1 cellular context compared by ENCODE assay signal in the genomic region with DNA sequence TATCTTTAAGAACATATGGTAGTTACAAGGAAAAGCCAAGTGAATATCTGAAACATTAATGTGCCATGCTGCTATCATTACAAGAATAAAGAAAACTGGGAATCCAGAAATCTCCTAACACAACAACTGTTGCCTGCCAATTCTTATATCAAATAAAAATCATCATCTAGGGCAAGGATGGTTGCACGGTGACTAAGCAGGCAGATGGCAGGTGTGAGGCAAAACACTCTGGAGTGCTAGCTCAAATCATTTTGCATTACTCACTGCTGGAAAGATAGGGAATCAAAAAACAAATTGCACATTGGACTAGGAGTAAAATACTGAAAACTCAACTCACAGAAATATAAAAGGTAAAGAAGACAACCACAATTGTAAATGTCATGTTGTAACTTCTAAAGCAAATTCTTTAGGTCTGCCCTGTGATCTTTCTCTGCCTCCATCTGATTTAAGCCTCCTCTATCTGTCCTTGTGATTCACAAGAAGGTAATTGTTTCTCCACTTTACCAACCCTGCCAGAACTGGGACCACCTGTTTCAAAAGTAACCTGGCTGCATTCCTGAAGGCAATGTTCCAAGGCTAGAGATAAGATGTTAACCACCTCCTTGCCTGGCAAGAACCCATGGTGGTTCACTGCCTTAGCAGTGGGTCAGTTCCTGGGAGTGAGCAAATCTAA.
TF ChIP-seq lines count a peak whose summit lies in the region.

No MANE protein-coding gene starts in this region.

TF ChIP-seq in H1, 55 proteins besides CTCF, POLR2A, EP300 and RAD21 (continued from another document):
- TF ChIP-seq EGR1 (IDR thresholded peaks at IDR 0.05; ENCODE audit: borderline replicate concordance, low read depth, low read length), result no peak
- no peak for TF ChIP-seq EZH2 (IDR thresholded peaks at IDR 0.05; ENCODE audit: low read depth, low read length, severe bottlenecking)
- TF ChIP-seq, protein P1, sequence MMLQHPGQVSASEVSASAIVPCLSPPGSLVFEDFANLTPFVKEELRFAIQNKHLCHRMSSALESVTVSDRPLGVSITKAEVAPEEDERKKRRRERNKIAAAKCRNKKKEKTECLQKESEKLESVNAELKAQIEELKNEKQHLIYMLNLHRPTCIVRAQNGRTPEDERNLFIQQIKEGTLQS (IDR thresholded peaks at IDR 0.05; ENCODE audit: insufficient read depth, low read depth, low read length), result no peak
- TF ChIP-seq, protein P2, sequence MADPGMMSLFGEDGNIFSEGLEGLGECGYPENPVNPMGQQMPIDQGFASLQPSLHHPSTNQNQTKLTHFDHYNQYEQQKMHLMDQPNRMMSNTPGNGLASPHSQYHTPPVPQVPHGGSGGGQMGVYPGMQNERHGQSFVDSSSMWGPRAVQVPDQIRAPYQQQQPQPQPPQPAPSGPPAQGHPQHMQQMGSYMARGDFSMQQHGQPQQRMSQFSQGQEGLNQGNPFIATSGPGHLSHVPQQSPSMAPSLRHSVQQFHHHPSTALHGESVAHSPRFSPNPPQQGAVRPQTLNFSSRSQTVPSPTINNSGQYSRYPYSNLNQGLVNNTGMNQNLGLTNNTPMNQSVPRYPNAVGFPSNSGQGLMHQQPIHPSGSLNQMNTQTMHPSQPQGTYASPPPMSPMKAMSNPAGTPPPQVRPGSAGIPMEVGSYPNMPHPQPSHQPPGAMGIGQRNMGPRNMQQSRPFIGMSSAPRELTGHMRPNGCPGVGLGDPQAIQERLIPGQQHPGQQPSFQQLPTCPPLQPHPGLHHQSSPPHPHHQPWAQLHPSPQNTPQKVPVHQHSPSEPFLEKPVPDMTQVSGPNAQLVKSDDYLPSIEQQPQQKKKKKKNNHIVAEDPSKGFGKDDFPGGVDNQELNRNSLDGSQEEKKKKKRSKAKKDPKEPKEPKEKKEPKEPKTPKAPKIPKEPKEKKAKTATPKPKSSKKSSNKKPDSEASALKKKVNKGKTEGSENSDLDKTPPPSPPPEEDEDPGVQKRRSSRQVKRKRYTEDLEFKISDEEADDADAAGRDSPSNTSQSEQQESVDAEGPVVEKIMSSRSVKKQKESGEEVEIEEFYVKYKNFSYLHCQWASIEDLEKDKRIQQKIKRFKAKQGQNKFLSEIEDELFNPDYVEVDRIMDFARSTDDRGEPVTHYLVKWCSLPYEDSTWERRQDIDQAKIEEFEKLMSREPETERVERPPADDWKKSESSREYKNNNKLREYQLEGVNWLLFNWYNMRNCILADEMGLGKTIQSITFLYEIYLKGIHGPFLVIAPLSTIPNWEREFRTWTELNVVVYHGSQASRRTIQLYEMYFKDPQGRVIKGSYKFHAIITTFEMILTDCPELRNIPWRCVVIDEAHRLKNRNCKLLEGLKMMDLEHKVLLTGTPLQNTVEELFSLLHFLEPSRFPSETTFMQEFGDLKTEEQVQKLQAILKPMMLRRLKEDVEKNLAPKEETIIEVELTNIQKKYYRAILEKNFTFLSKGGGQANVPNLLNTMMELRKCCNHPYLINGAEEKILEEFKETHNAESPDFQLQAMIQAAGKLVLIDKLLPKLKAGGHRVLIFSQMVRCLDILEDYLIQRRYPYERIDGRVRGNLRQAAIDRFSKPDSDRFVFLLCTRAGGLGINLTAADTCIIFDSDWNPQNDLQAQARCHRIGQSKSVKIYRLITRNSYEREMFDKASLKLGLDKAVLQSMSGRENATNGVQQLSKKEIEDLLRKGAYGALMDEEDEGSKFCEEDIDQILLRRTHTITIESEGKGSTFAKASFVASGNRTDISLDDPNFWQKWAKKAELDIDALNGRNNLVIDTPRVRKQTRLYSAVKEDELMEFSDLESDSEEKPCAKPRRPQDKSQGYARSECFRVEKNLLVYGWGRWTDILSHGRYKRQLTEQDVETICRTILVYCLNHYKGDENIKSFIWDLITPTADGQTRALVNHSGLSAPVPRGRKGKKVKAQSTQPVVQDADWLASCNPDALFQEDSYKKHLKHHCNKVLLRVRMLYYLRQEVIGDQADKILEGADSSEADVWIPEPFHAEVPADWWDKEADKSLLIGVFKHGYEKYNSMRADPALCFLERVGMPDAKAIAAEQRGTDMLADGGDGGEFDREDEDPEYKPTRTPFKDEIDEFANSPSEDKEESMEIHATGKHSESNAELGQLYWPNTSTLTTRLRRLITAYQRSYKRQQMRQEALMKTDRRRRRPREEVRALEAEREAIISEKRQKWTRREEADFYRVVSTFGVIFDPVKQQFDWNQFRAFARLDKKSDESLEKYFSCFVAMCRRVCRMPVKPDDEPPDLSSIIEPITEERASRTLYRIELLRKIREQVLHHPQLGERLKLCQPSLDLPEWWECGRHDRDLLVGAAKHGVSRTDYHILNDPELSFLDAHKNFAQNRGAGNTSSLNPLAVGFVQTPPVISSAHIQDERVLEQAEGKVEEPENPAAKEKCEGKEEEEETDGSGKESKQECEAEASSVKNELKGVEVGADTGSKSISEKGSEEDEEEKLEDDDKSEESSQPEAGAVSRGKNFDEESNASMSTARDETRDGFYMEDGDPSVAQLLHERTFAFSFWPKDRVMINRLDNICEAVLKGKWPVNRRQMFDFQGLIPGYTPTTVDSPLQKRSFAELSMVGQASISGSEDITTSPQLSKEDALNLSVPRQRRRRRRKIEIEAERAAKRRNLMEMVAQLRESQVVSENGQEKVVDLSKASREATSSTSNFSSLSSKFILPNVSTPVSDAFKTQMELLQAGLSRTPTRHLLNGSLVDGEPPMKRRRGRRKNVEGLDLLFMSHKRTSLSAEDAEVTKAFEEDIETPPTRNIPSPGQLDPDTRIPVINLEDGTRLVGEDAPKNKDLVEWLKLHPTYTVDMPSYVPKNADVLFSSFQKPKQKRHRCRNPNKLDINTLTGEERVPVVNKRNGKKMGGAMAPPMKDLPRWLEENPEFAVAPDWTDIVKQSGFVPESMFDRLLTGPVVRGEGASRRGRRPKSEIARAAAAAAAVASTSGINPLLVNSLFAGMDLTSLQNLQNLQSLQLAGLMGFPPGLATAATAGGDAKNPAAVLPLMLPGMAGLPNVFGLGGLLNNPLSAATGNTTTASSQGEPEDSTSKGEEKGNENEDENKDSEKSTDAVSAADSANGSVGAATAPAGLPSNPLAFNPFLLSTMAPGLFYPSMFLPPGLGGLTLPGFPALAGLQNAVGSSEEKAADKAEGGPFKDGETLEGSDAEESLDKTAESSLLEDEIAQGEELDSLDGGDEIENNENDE (IDR thresholded peaks at IDR 0.05; ENCODE audit: insufficient replicate concordance, low read length), result peak; percentile 48
- TF ChIP-seq SAP30 (IDR thresholded peaks at IDR 0.05; ENCODE audit: insufficient read depth, insufficient replicate concordance, low read length), result no peak
- TF ChIP-seq, protein P3, sequence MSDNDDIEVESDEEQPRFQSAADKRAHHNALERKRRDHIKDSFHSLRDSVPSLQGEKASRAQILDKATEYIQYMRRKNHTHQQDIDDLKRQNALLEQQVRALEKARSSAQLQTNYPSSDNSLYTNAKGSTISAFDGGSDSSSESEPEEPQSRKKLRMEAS (IDR thresholded peaks at IDR 0.05), result peak; percentile 19; the same call in 1 of the 2 replicates
- TF ChIP-seq SP2 (IDR thresholded peaks at IDR 0.05; ENCODE audit: low read length), result no peak
- TF ChIP-seq JUND (IDR thresholded peaks at IDR 0.05; ENCODE audit: low read length), result 0 out of 2 replicates have a peak, but pooled peaks have one; percentile 40
- TF ChIP-seq TAF7 (optimal IDR thresholded peaks at IDR 0.05; ENCODE audit: borderline replicate concordance, low read depth, low read length), result no peak
- no peak for TF ChIP-seq KDM1A (IDR thresholded peaks at IDR 0.05; ENCODE audit: borderline replicate concordance, low read length)
- peak; percentile 87 to 91 for TF ChIP-seq BCL11A (IDR thresholded peaks at IDR 0.05; ENCODE audit: low read depth in 2 of 2, low read length in 2 of 2)
- no peak for TF ChIP-seq SIRT6 (IDR thresholded peaks at IDR 0.05; ENCODE audit: low read length)
- no peak for TF ChIP-seq CBX8 (IDR thresholded peaks at IDR 0.05; ENCODE audit: borderline replicate concordance, low read depth, low read length)
- TF ChIP-seq MAFK (IDR thresholded peaks at IDR 0.05; ENCODE audit: low read depth, low read length), result no peak
- TF ChIP-seq, protein P4, sequence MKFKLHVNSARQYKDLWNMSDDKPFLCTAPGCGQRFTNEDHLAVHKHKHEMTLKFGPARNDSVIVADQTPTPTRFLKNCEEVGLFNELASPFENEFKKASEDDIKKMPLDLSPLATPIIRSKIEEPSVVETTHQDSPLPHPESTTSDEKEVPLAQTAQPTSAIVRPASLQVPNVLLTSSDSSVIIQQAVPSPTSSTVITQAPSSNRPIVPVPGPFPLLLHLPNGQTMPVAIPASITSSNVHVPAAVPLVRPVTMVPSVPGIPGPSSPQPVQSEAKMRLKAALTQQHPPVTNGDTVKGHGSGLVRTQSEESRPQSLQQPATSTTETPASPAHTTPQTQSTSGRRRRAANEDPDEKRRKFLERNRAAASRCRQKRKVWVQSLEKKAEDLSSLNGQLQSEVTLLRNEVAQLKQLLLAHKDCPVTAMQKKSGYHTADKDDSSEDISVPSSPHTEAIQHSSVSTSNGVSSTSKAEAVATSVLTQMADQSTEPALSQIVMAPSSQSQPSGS (IDR thresholded peaks at IDR 0.05; ENCODE audit: low read length), result no peak
- TF ChIP-seq POU5F1 (IDR thresholded peaks at IDR 0.05; ENCODE audit: low read depth, low read length), result no peak
- TF ChIP-seq, protein P5, sequence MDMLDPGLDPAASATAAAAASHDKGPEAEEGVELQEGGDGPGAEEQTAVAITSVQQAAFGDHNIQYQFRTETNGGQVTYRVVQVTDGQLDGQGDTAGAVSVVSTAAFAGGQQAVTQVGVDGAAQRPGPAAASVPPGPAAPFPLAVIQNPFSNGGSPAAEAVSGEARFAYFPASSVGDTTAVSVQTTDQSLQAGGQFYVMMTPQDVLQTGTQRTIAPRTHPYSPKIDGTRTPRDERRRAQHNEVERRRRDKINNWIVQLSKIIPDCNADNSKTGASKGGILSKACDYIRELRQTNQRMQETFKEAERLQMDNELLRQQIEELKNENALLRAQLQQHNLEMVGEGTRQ (IDR thresholded peaks at IDR 0.05; ENCODE audit: low read length), result no peak
- TF ChIP-seq TEAD4 (IDR thresholded peaks at IDR 0.05; ENCODE audit: low read depth, low read length), result peak; percentile 97
- TF ChIP-seq BRCA1 (IDR thresholded peaks at IDR 0.05; ENCODE audit: low read depth, low read length), result no peak
- no peak for TF ChIP-seq CBX5 (IDR thresholded peaks at IDR 0.05; ENCODE audit: low read depth, low read length)
- no peak for TF ChIP-seq CHD1 (IDR thresholded peaks at IDR 0.05; ENCODE audit: low read depth, low read length)
- no peak for TF ChIP-seq JUN (IDR thresholded peaks at IDR 0.05; ENCODE audit: low read depth, low read length)
- TF ChIP-seq SP1 (IDR thresholded peaks at IDR 0.05; ENCODE audit: low read depth, low read length), result peak; percentile 97
- TF ChIP-seq RXRA (IDR thresholded peaks at IDR 0.05; ENCODE audit: insufficient read depth, low read depth, low read length), result no peak
- TF ChIP-seq BACH1 (IDR thresholded peaks at IDR 0.05; ENCODE audit: low read length), result no peak
- TF ChIP-seq ZNF274 (IDR thresholded peaks at IDR 0.05; ENCODE audit: borderline replicate concordance, extremely low read depth, low read length), result no peak
- 0 out of 2 replicates have a peak, but pooled peaks have one; percentile 30 for TF ChIP-seq POLR2AphosphoS5 (IDR thresholded peaks at IDR 0.05; ENCODE audit: low read depth, low read length)
- peak; percentile 78 for TF ChIP-seq YY1 (IDR thresholded peaks at IDR 0.05; ENCODE audit: low read depth, low read length)
- no peak for TF ChIP-seq PHF8 (conservative IDR thresholded peaks at IDR 0.05; ENCODE audit: low read depth, low read length)
- no peak for TF ChIP-seq SIX5 (IDR thresholded peaks at IDR 0.05; ENCODE audit: low read depth, low read length)
- TF ChIP-seq CEBPB (IDR thresholded peaks at IDR 0.05; ENCODE audit: low read depth, low read length), result no peak
- no peak for TF ChIP-seq SRF (IDR thresholded peaks at IDR 0.05; ENCODE audit: low read depth, low read length)
- TF ChIP-seq RFX5 (IDR thresholded peaks at IDR 0.05; ENCODE audit: borderline replicate concordance, low read depth, low read length), result no peak
- TF ChIP-seq CREB1 (IDR thresholded peaks at IDR 0.05), result no peak
- no peak for TF ChIP-seq NRF1 (IDR thresholded peaks at IDR 0.05; ENCODE audit: low read depth, low read length)
- TF ChIP-seq KDM5A (IDR thresholded peaks at IDR 0.05; ENCODE audit: low read length), result no peak
- TF ChIP-seq TCF12 (IDR thresholded peaks at IDR 0.05; ENCODE audit: low read depth, low read length), result peak; percentile 99
- TF ChIP-seq, protein P6, sequence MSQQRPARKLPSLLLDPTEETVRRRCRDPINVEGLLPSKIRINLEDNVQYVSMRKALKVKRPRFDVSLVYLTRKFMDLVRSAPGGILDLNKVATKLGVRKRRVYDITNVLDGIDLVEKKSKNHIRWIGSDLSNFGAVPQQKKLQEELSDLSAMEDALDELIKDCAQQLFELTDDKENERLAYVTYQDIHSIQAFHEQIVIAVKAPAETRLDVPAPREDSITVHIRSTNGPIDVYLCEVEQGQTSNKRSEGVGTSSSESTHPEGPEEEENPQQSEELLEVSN (IDR thresholded peaks at IDR 0.05), result no peak
- no peak for TF ChIP-seq HDAC6 (IDR thresholded peaks at IDR 0.05; ENCODE audit: low read depth, low read length)
- TF ChIP-seq CTBP2 (IDR thresholded peaks at IDR 0.05; ENCODE audit: borderline replicate concordance, insufficient read depth, insufficient read length, low read length), result no peak
- no peak for TF ChIP-seq KDM4A (IDR thresholded peaks at IDR 0.05; ENCODE audit: low read depth, low read length, severe bottlenecking)
- peak; percentile 63; the same call in 1 of the 2 replicates for TF ChIP-seq RBBP5 (IDR thresholded peaks at IDR 0.05; ENCODE audit: borderline replicate concordance, low read depth, low read length)
- no peak for TF ChIP-seq TBP (IDR thresholded peaks at IDR 0.05; ENCODE audit: low read depth, low read length)
- TF ChIP-seq TAF1 (IDR thresholded peaks at IDR 0.05; ENCODE audit: low read depth, low read length), result 0 out of 2 replicates have a peak, but pooled peaks have one; percentile 39
- no peak for TF ChIP-seq SUZ12 (IDR thresholded peaks at IDR 0.05; ENCODE audit: low read length)
- TF ChIP-seq SP4 (IDR thresholded peaks at IDR 0.05; ENCODE audit: low read length), result 0 out of 2 replicates have a peak, but pooled peaks have one; percentile 28
- TF ChIP-seq SIN3A (conservative IDR thresholded peaks at IDR 0.05 in 1 of 2, IDR thresholded peaks at IDR 0.05 in 1 of 2; ENCODE audit: low read depth in 1 of 2, low read length in 2 of 2), result no peak
- peak; percentile 98 for TF ChIP-seq ASH2L (IDR thresholded peaks at IDR 0.05; ENCODE audit: low read length)
- TF ChIP-seq RNF2 (IDR thresholded peaks at IDR 0.05; ENCODE audit: borderline replicate concordance, low read depth, low read length, missing control alignments, poor library complexity, severe bottlenecking), result no peak
- TF ChIP-seq CHD2 (IDR thresholded peaks at IDR 0.05; ENCODE audit: low read length), result peak; percentile 74
- TF ChIP-seq FOSL1 (IDR thresholded peaks at IDR 0.05; ENCODE audit: insufficient read depth, low read depth, low read length), result no peak
- no peak for TF ChIP-seq NANOG (IDR thresholded peaks at IDR 0.05; ENCODE audit: insufficient read depth, low read depth, low read length, poor library complexity, severe bottlenecking)
